ENCODE assay signal across 8 cellular contexts in the genomic region with DNA sequence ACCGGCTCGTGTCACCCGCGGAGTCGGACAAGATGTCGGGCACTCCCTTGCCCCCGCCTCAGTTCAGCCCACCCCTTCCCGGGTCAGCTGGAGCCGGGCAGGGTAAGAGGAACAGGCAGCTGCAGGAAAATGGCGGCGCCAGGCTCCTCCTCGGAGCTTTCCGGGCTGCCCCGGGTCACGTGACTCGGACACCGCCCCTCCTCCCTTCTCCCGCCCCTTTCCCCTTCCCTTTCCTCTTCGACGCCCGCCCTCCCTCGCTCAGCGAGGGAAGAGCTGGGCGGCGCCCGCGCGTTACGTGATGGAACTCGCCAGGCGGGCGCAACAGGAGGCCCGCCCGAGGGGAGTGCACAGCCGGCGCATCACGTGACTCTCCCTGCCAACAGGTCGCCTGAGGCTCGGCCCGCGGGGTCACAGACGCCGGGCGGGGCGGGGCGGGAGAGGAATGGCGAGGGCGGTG. TPM values are rescaled to one million over a fixed set of nuclear protein-coding genes. Genes with fewer than 3 reads are reported as not detected.
A peak's percentile ranks its signal among the peaks of the same experiment; 100 is the strongest.
DNase-seq lines count a peak whose midpoint lies in the region; ATAC-seq and TF ChIP-seq lines count a peak whose summit lies in the region.

A gene with protein sequence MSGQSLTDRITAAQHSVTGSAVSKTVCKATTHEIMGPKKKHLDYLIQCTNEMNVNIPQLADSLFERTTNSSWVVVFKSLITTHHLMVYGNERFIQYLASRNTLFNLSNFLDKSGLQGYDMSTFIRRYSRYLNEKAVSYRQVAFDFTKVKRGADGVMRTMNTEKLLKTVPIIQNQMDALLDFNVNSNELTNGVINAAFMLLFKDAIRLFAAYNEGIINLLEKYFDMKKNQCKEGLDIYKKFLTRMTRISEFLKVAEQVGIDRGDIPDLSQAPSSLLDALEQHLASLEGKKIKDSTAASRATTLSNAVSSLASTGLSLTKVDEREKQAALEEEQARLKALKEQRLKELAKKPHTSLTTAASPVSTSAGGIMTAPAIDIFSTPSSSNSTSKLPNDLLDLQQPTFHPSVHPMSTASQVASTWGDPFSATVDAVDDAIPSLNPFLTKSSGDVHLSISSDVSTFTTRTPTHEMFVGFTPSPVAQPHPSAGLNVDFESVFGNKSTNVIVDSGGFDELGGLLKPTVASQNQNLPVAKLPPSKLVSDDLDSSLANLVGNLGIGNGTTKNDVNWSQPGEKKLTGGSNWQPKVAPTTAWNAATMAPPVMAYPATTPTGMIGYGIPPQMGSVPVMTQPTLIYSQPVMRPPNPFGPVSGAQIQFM (minus strand): TSS at position 134 of the 457 bp plus-strand sequence. CDS start 304 bp downstream, outside the sequence.

- POLR2A ChIA-PET in activated CD4-positive, alpha-beta T cell treated with anti-CD3 and anti-CD28 coated beads for 36 hours (lab: Charles Lee), result interaction anchor here (0.7 to 2.3 kb wide), 8 partner anchors 18 to 233 kb away, joined by 3 to 9 read pairs (median 5); partner anchors contain the start of gene HIKESHI

- no peaks in the 10 kb centered on the region for H3K27me3 Mint-ChIP-seq in activated CD4-positive, alpha-beta T cell treated with anti-CD3 and anti-CD28 coated beads for 36 hours

- CTCF ChIA-PET in activated CD4-positive, alpha-beta T cell treated with anti-CD3 and anti-CD28 coated beads for 36 hours (lab: Charles Lee), result interaction anchor here (0.8 to 3.4 kb wide), 14 partner anchors 15 to 225 kb away, joined by 3 to 33 read pairs (median 6); no protein-coding TSS in a partner anchor

- TF ChIP-seq CTCF in choroid plexus epithelial cell (conservative IDR thresholded peaks at IDR 0.05; ENCODE audit: low read depth, low read length), result no peak

- H3K4me3 Mint-ChIP-seq in activated CD4-positive, alpha-beta T cell treated with anti-CD3 and anti-CD28 coated beads for 36 hours, result peak within 1 kb of the TSS; percentile 89

- peak within 1 kb of the TSS; percentile 93 for H3K4me3 ChIP-seq in choroid plexus epithelial cell (ENCODE audit: low read depth, low read length)

- peak within 1 kb of the TSS; percentile 91 for H3K27ac Mint-ChIP-seq in activated CD4-positive, alpha-beta T cell treated with anti-CD3 and anti-CD28 coated beads for 36 hours

- H3K4me1 Mint-ChIP-seq in activated CD4-positive, alpha-beta T cell treated with anti-CD3 and anti-CD28 coated beads for 36 hours, result peaks cover 27% of the 10 kb centered on the region

- intact Hi-C loops in activated CD4-positive, alpha-beta T cell treated with anti-CD3 and anti-CD28 coated beads for 36 hours (cut with DNase I, micrococcal nuclease), result loop anchor here (1.0 to 10.0 kb wide), 20 partner anchors 22 to 524 kb away; partner anchors contain the start of genes EED (in 2 of the 2), CREBZF (in 1 of the 2), HIKESHI (in 1 of the 2) and TMEM126B (in 1 of the 2)

- peaks cover 26% of the 10 kb centered on the region for H3K36me3 Mint-ChIP-seq in activated CD4-positive, alpha-beta T cell treated with anti-CD3 and anti-CD28 coated beads for 36 hours (ENCODE audit: low read depth)

- DNase-seq in Ammon's horn (ENCODE audit: low spot score), result peak; percentile 99
- DNase-seq in GM19238 (ENCODE audit: insufficient read length, low spot score), result peak; percentile 83
- peak; percentile 95 to 98 for DNase-seq in NCI-H524 (lab: John Stamatoyannopoulos, UW)
- peak; percentile 99 for DNase-seq in activated CD4-positive, alpha-beta T cell treated with anti-CD3 and anti-CD28 coated beads for 36 hours
- peak; percentile 100 for DNase-seq in choroid plexus epithelial cell (ENCODE audit: low read depth)
- peak; percentile 89 for DNase-seq in kidney glomerular epithelial cell (lab: John Stamatoyannopoulos, UW)
- peak; percentile 88 to 95 for DNase-seq in stimulated activated CD4-positive, alpha-beta T cell treated with anti-CD3 and anti-CD28 coated beads, Interleukin-1b, Interleukin-23, amount 100 ng/mL, for 1 hour (ENCODE audit: low read depth in 2 of 2)

- no peaks in the 10 kb centered on the region for H3K9me3 Mint-ChIP-seq in activated CD4-positive, alpha-beta T cell treated with anti-CD3 and anti-CD28 coated beads for 36 hours (ENCODE audit: low read depth)

- ATAC-seq in HG03442 (IDR thresholded peaks at IDR 0.05; ENCODE audit: unreplicated experiment), result peak; percentile 81
- peak; percentile 87 for ATAC-seq in activated CD4-positive, alpha-beta T cell treated with anti-CD3 and anti-CD28 coated beads for 36 hours

RNA-seq across cellular contexts. Expression of the gene that starts here (rescaled TPM):
- total RNA-seq in activated CD4-positive, alpha-beta T cell treated with anti-CD3 and anti-CD28 coated beads for 36 hours, result 10 to 100 TPM; 63.8 to 88.3 TPM

Comparison
In these comparisons a context has a peak if more than half of its experiments do, and no peak if none do; other contexts are left out.
1. Peak in every context shown above with its lines: DNase-seq, ATAC-seq and H3K4me3 ChIP-seq.